Comparison of ENCODE assay signal across 9 cellular contexts in genomic region chr18:41745166-41746049, GRCh38.
DNase-seq lines count a peak whose midpoint lies in the region; ATAC-seq, FAIRE-seq and TF ChIP-seq lines count a peak whose summit lies in the region.
"Had no signal": no experiment of that assay in that cellular context is flagged by ENCODE, and none has a peak within 500 bp of the region (broad histone marks: within the 10 kb centered on the region; RNA-seq: fewer than 3 reads in every experiment).

No MANE protein-coding gene starts in this region.

- TF ChIP-seq CTCF in A549 (IDR thresholded peaks at IDR 0.05), result peak; percentile 51
- peak; percentile 65 for TF ChIP-seq CTCF in GM12874 (IDR thresholded peaks at IDR 0.05; ENCODE audit: insufficient read depth, low read depth, low read length)
- TF ChIP-seq CTCF in transverse colon (IDR thresholded peaks at IDR 0.05), result peak; percentile 8 to 39 (median 30)

- ATAC-seq in A549, result peak; percentile 89 to 97
- ATAC-seq in HG03469 (IDR thresholded peaks at IDR 0.05; ENCODE audit: unreplicated experiment), result peak; percentile 75
- ATAC-seq in HG03520 (IDR thresholded peaks at IDR 0.05; ENCODE audit: unreplicated experiment), result no peak

- POLR2A ChIA-PET in A549 (lab: Yijun Ruan, JAX), result no interaction called here

- H3K4me3 ChIP-seq in A549, result no peak overlapping the region
- H3K4me3 ChIP-seq in transverse colon, result no peak overlapping the region

- DNase-seq in A549 (ENCODE audit: low read depth in 1 of 2, low spot score in 1 of 2), result peak; percentile 4 to 22
- DNase-seq in NCI-H446 treated with DMSO at 0.1 percent for 48 hours (lab: John Stamatoyannopoulos, UW), result peak; percentile 34
- DNase-seq in amygdala (lab: John Stamatoyannopoulos, UW), result peak in 40 of 56 donors; percentile 1 to 67 (median 14)
- peak; percentile 61 for DNase-seq in iris pigment epithelial cell (ENCODE audit: low read depth)
- DNase-seq in transverse colon, result peak; percentile 23

- intact Hi-C loops in transverse colon (cut with DNase I; ENCODE audit: low total_unique reads), result no loop called here

- 20% methylated on average over 5 of the region's 5 CpGs for WGBS in A549 (ENCODE audit: missing lambda C conversion rate)
- WGBS in transverse colon (ENCODE audit: low coverage in 1 of 2), 2 donors, result 10 to 33% methylated on average over 2 to 5 of the region's 5 CpGs

- H3K27me3 ChIP-seq in transverse colon, result no peaks in the 10 kb centered on the region

- in situ Hi-C loops in transverse colon (cut with MboI; ENCODE audit: low pct_ligation_motif_present in 1 of 4, low pct_unique_long_range_greater_than_20kb in 1 of 4, low sequenced_read_pairs in 3 of 4), result no loop called here

- H3K4me1 ChIP-seq in A549 (no peaks in the 10 kb centered on the region), transverse colon (no peaks in the 10 kb centered on the region)

- no peak for TF ChIP-seq EP300 in A549 (IDR thresholded peaks at IDR 0.05)
- TF ChIP-seq EP300 in transverse colon (IDR thresholded peaks at IDR 0.05; ENCODE audit: low read depth), result no peak

- no peak overlapping the region for H3K4me2 ChIP-seq in A549

- peak; percentile 70 to 71 for TF ChIP-seq RAD21 in A549 (conservative IDR thresholded peaks at IDR 0.05 in 1 of 2, IDR thresholded peaks at IDR 0.05 in 1 of 2)

- no peaks in the 10 kb centered on the region for H3K9me3 ChIP-seq in A549
- no peaks in the 10 kb centered on the region for H3K9me3 ChIP-seq in transverse colon

- no peak for FAIRE-seq in A549 (lab: Jason Lieb, UNC)
- FAIRE-seq: frontal cortex had no signal

- no peaks in the 10 kb centered on the region for H3K36me3 ChIP-seq in transverse colon

- no peak for TF ChIP-seq POLR2A in A549 (IDR thresholded peaks at IDR 0.05; ENCODE audit: low read length)
- TF ChIP-seq POLR2A in transverse colon (IDR thresholded peaks at IDR 0.05), result no peak

- CTCF ChIA-PET in A549 (lab: Yijun Ruan, JAX), result interaction anchor here (0.6 to 0.9 kb wide), 4 partner anchors 9 to 408 kb away, joined by 3 to 4 read pairs (median 3); no protein-coding TSS in a partner anchor

- H3K27ac ChIP-seq in A549 (no peak overlapping the region), transverse colon (no peak overlapping the region)

TF ChIP-seq in A549, 52 proteins besides CTCF, POLR2A, EP300 and RAD21:
- no peak for TF ChIP-seq NPAS2 (CRISPR knock-in tag; IDR thresholded peaks at IDR 0.05; ENCODE audit: borderline replicate concordance)
- TF ChIP-seq HOXA7 (CRISPR knock-in tag; IDR thresholded peaks at IDR 0.05), result no peak
- TF ChIP-seq SMC3 (IDR thresholded peaks at IDR 0.05), result peak; percentile 39; the same call in 2 of the 3 replicates
- no peak for TF ChIP-seq ATOH8 (CRISPR knock-in tag; IDR thresholded peaks at IDR 0.05; ENCODE audit: low read depth)
- TF ChIP-seq ZC3H11A (IDR thresholded peaks at IDR 0.05), result no peak
